ENCODE assay signal across 13 cellular contexts in genomic region chr12:6214633-6215032, GRCh38. TPM values are rescaled to one million over a fixed set of nuclear protein-coding genes. Genes with fewer than 3 reads are reported as not detected.
DNase-seq lines count a peak whose midpoint lies in the region; ATAC-seq and TF ChIP-seq lines count a peak whose summit lies in the region.
"Had no signal": no experiment of that assay in that cellular context is flagged by ENCODE, and none has a peak within 500 bp of the region (broad histone marks: within the 10 kb centered on the region; RNA-seq: fewer than 3 reads in every experiment).

No MANE protein-coding gene starts in this region.

- in situ Hi-C loops in transverse colon (cut with MboI; ENCODE audit: low pct_ligation_motif_present in 1 of 4, low pct_unique_long_range_greater_than_20kb in 1 of 4, low sequenced_read_pairs in 3 of 4) = no loop called here

- peak overlapping the region; percentile 62 for H3K27ac Mint-ChIP-seq in dendritic cell treated with granulocyte-macrophage colony-stimulating factor and Interleukin-4, amounts not matched to agents 40 ng/mL and 50 ng/mL, for 4 days
- no peak overlapping the region for H3K27ac Mint-ChIP-seq in activated naive CD8-positive, alpha-beta T cell treated with anti-CD3 and anti-CD28 coated beads, Interleukin-2, amount 50 U/mL, for 24 hours
- H3K27ac Mint-ChIP-seq: mesothelial cell of epicardium had no signal

- no peak overlapping the region for H2AFZ ChIP-seq in PC-9

- H3K27me3 ChIP-seq in PC-9 (ENCODE audit: insufficient read depth, low read depth) = no peaks in the 10 kb centered on the region
- H3K27me3 ChIP-seq in mucosa of rectum (ENCODE audit: control insufficient read depth in 2 of 2, insufficient read depth in 2 of 2, low read length in 2 of 2) = no peaks in the 10 kb centered on the region
- no peaks in the 10 kb centered on the region for H3K27me3 ChIP-seq in transverse colon
- no peaks in the 10 kb centered on the region for H3K27me3 ChIP-seq in A673 (replicated peaks; ENCODE audit: insufficient read depth, low read depth, low read length, poor library complexity)

- H3K36me3 ChIP-seq in PC-9 (ENCODE audit: low read depth) = peaks cover 20% of the 10 kb centered on the region; the same call in 1 of the 2 replicates
- peaks cover 14 to 21% of the 10 kb centered on the region in 2 donors for H3K36me3 ChIP-seq in mucosa of rectum (ENCODE audit: control insufficient read depth in 2 of 2, insufficient read depth in 2 of 2, low read length in 2 of 2)
- H3K36me3 ChIP-seq in transverse colon = no peaks in the 10 kb centered on the region
- no peaks in the 10 kb centered on the region for H3K36me3 ChIP-seq in A673 (ENCODE audit: insufficient read depth, low read length, poor library complexity, severe bottlenecking)

- CTCF ChIA-PET in PC-9 (lab: Charles Lee) = interaction anchor here (0.6 to 2.5 kb wide), 4 partner anchors 13 to 149 kb away, joined by 3 to 23 read pairs (median 12); no protein-coding TSS in a partner anchor
- CTCF ChIA-PET in A673 (lab: Charles Lee) = interaction anchor here (1.1 kb wide), 1 partner anchor 226 kb away, joined by 3 read pairs; no protein-coding TSS in a partner anchor

- no peak overlapping the region for H3K4me3 Mint-ChIP-seq in dendritic cell treated with granulocyte-macrophage colony-stimulating factor and Interleukin-4, amounts not matched to agents 40 ng/mL and 50 ng/mL, for 4 days
- no peak overlapping the region for H3K4me3 Mint-ChIP-seq in activated naive CD8-positive, alpha-beta T cell treated with anti-CD3 and anti-CD28 coated beads, Interleukin-2, amount 50 U/mL, for 24 hours
- H3K4me3 Mint-ChIP-seq: mesothelial cell of epicardium had no signal

- intact Hi-C loops in PC-9 (cut with micrococcal nuclease; ENCODE audit: unreplicated experiment) (loop anchor here (10.0 kb wide), 1 partner anchor 320 kb away; the partner anchor contains the start of gene GAPDH), transverse colon (cut with DNase I; ENCODE audit: low total_unique reads) (no loop called here), A673 (cut with micrococcal nuclease; ENCODE audit: unreplicated experiment) (no loop called here)
- intact Hi-C loops in dendritic cell treated with granulocyte-macrophage colony-stimulating factor and Interleukin-4, amounts not matched to agents 40 ng/mL and 50 ng/mL, for 4 days (cut with micrococcal nuclease) = no loop called here

- peaks cover 87% of the 10 kb centered on the region for H3K79me2 ChIP-seq in PC-9 (ENCODE audit: low read depth)

- peaks cover 40% of the 10 kb centered on the region for H3K4me1 Mint-ChIP-seq in dendritic cell treated with granulocyte-macrophage colony-stimulating factor and Interleukin-4, amounts not matched to agents 40 ng/mL and 50 ng/mL, for 4 days (ENCODE audit: low read depth)
- peaks cover 29% of the 10 kb centered on the region for H3K4me1 Mint-ChIP-seq in activated naive CD8-positive, alpha-beta T cell treated with anti-CD3 and anti-CD28 coated beads, Interleukin-2, amount 50 U/mL, for 24 hours

- H3K9me2 ChIP-seq in PC-9 (ENCODE audit: insufficient read depth) = no peaks in the 10 kb centered on the region

- H3K36me3 Mint-ChIP-seq in dendritic cell treated with granulocyte-macrophage colony-stimulating factor and Interleukin-4, amounts not matched to agents 40 ng/mL and 50 ng/mL, for 4 days (ENCODE audit: low read depth) = peaks cover 18% of the 10 kb centered on the region
- H3K36me3 Mint-ChIP-seq in activated naive CD8-positive, alpha-beta T cell treated with anti-CD3 and anti-CD28 coated beads, Interleukin-2, amount 50 U/mL, for 24 hours (ENCODE audit: low read depth) = no peaks in the 10 kb centered on the region
- H3K36me3 Mint-ChIP-seq: mesothelial cell of epicardium had no signal

- H3K9me3 ChIP-seq in PC-9 (ENCODE audit: insufficient read depth, low read depth) = no peaks in the 10 kb centered on the region
- H3K9me3 ChIP-seq in mucosa of rectum (ENCODE audit: control insufficient read depth in 2 of 2, low read length in 2 of 2) = no peaks in the 10 kb centered on the region
- H3K9me3 ChIP-seq in transverse colon = no peaks in the 10 kb centered on the region
- no peaks in the 10 kb centered on the region for H3K9me3 ChIP-seq in A673 (ENCODE audit: low read depth, low read length, poor library complexity, severe bottlenecking)

- no peaks in the 10 kb centered on the region for H4K20me1 ChIP-seq in PC-9 (ENCODE audit: insufficient read depth)

- H3K4me3 ChIP-seq in PC-9 = peak overlapping the region; percentile 32; the same call in 1 of the 2 replicates
- H3K4me3 ChIP-seq in mucosa of rectum (ENCODE audit: low read length in 2 of 2) = no peak overlapping the region
- no peak overlapping the region for H3K4me3 ChIP-seq in transverse colon
- H3K4me3 ChIP-seq in A673 (ENCODE audit: low read depth, low read length, poor library complexity, severe bottlenecking) = no peak overlapping the region

- no peak for TF ChIP-seq POLR2A in transverse colon (IDR thresholded peaks at IDR 0.05)

- H3F3A ChIP-seq in PC-9 (ENCODE audit: insufficient read depth, low read depth) = peaks cover 53% of the 10 kb centered on the region

- peak; percentile 43 to 70 for DNase-seq in PC-9
- DNase-seq in transverse colon = no peak
- no peak for DNase-seq in DMS79 treated with DMSO at 0.1 percent for 48 hours (lab: John Stamatoyannopoulos, UW)
- no peak for DNase-seq in A673 (ENCODE audit: low spot score)
- no peak for DNase-seq in activated naive CD8-positive, alpha-beta T cell treated with anti-CD3 and anti-CD28 coated beads, Interleukin-2, amount 50 U/mL, for 24 hours
- DNase-seq in DMS114 treated with DMSO at 0.1 percent for 48 hours (lab: John Stamatoyannopoulos, UW; ENCODE audit: unreplicated experiment) = no peak
- DNase-seq: activated CD4-positive, alpha-beta T cell treated with anti-CD3 and anti-CD28 coated beads for 1 hour; activated effector memory CD4-positive, alpha-beta T cell treated with anti-CD3 and anti-CD28 coated beads, Interleukin-2, amount 50 U/mL, for 16 hours; DMS153; SHP77 treated with DMSO at 0.1 percent for 48 hours had no signal

- peak overlapping the region; percentile 76 for H3K4me2 ChIP-seq in PC-9

- H3K9me3 Mint-ChIP-seq in dendritic cell treated with granulocyte-macrophage colony-stimulating factor and Interleukin-4, amounts not matched to agents 40 ng/mL and 50 ng/mL, for 4 days = no peaks in the 10 kb centered on the region
- no peaks in the 10 kb centered on the region for H3K9me3 Mint-ChIP-seq in activated naive CD8-positive, alpha-beta T cell treated with anti-CD3 and anti-CD28 coated beads, Interleukin-2, amount 50 U/mL, for 24 hours
- H3K9me3 Mint-ChIP-seq: mesothelial cell of epicardium had no signal

- 60 to 73% methylated on average over 1 to 7 of the region's 7 CpGs for WGBS in transverse colon (ENCODE audit: low coverage in 1 of 2), 2 donors

- peak overlapping the region; percentile 42 to 60 for H3K9ac ChIP-seq in mucosa of rectum (ENCODE audit: low read depth in 1 of 2, low read length in 2 of 2)

- no peak for ATAC-seq in activated naive CD8-positive, alpha-beta T cell treated with anti-CD3 and anti-CD28 coated beads, Interleukin-2, amount 50 U/mL, for 24 hours

- TF ChIP-seq EP300 in transverse colon (IDR thresholded peaks at IDR 0.05; ENCODE audit: low read depth) = no peak

- POLR2A ChIA-PET in PC-9 (lab: Charles Lee; ENCODE audit: unreplicated experiment) = interaction anchor here (0.6 to 2.6 kb wide), 7 partner anchors 13 to 237 kb away, joined by 3 to 35 read pairs (median 4); partner anchors contain the start of gene CD9
- POLR2A ChIA-PET in A673 (lab: Charles Lee; ENCODE audit: low non-redundant PET) = no interaction called here

- H3K27me3 Mint-ChIP-seq in dendritic cell treated with granulocyte-macrophage colony-stimulating factor and Interleukin-4, amounts not matched to agents 40 ng/mL and 50 ng/mL, for 4 days = peaks cover 23% of the 10 kb centered on the region
- H3K27me3 Mint-ChIP-seq in activated naive CD8-positive, alpha-beta T cell treated with anti-CD3 and anti-CD28 coated beads, Interleukin-2, amount 50 U/mL, for 24 hours = no peaks in the 10 kb centered on the region

- peaks cover 72% of the 10 kb centered on the region for H3K4me1 ChIP-seq in PC-9 (replicated peaks; ENCODE audit: insufficient read depth)
- peaks cover 73 to 75% of the 10 kb centered on the region in 2 donors for H3K4me1 ChIP-seq in mucosa of rectum (ENCODE audit: control insufficient read depth in 2 of 2, insufficient read depth in 2 of 2, low read length in 2 of 2)
- peaks cover 81 to 98% (median 85%) of the 10 kb centered on the region in 4 donors for H3K4me1 ChIP-seq in transverse colon
- no peaks in the 10 kb centered on the region for H3K4me1 ChIP-seq in A673 (ENCODE audit: insufficient read depth, low read length, poor library complexity, severe bottlenecking)

- no peak for TF ChIP-seq CTCF in PC-9 (conservative IDR thresholded peaks at IDR 0.05)
- no peak for TF ChIP-seq CTCF in transverse colon (IDR thresholded peaks at IDR 0.05)
- no peak for TF ChIP-seq CTCF in A673 (conservative IDR thresholded peaks at IDR 0.05; ENCODE audit: low read depth, low read length)

- H3K27ac ChIP-seq in PC-9 (peak overlapping the region; percentile 95), mucosa of rectum (ENCODE audit: low read depth in 2 of 2, low read length in 2 of 2) (peak overlapping the region; percentile 87 to 90), transverse colon (peak overlapping the region; percentile 93 to 99 (median 95)), A673 (ENCODE audit: low read depth, low read length, poor library complexity, severe bottlenecking) (no peak overlapping the region)

- BruUV-seq in PC-9 (replicated peaks; lab: Mats Ljungman, UMichigan) = no TSS peak
- no TSS peak for BruUV-seq in A673 (replicated peaks; lab: Mats Ljungman, UMichigan)

RNA-seq across cellular contexts. Expression of gene CD9, which starts 14.4 kb away (rescaled TPM):
- total RNA-seq in PC-9 (2021) = 319 and 374 TPM in 2 replicates
- total RNA-seq in transverse colon = 100 to 1,000 TPM; 207 to 668 (median 481) TPM
- 2.8 TPM in 2 replicates for total RNA-seq in A673 (2021)

Comparison
In these comparisons a context has a peak if more than half of its experiments do, and no peak if none do; other contexts are left out.
1. DNase-seq: peak in PC-9 (2 of 2); none in transverse colon (single experiment), DMS79 treated with DMSO at 0.1 percent for 48 hours (single experiment), A673 (single experiment), activated naive CD8-positive, alpha-beta T cell treated with anti-CD3 and anti-CD28 coated beads, Interleukin-2, amount 50 U/mL, for 24 hours (single experiment) and DMS114 treated with DMSO at 0.1 percent for 48 hours (single experiment).
2. RNA of gene CD9, which starts 14.4 kb away (total RNA-seq): 207 to 668 TPM in transverse colon and 319 to 374 TPM in PC-9; 2.8 TPM in A673; every median in the first group is over 10 times any median in the second.